In the genomic region with DNA sequence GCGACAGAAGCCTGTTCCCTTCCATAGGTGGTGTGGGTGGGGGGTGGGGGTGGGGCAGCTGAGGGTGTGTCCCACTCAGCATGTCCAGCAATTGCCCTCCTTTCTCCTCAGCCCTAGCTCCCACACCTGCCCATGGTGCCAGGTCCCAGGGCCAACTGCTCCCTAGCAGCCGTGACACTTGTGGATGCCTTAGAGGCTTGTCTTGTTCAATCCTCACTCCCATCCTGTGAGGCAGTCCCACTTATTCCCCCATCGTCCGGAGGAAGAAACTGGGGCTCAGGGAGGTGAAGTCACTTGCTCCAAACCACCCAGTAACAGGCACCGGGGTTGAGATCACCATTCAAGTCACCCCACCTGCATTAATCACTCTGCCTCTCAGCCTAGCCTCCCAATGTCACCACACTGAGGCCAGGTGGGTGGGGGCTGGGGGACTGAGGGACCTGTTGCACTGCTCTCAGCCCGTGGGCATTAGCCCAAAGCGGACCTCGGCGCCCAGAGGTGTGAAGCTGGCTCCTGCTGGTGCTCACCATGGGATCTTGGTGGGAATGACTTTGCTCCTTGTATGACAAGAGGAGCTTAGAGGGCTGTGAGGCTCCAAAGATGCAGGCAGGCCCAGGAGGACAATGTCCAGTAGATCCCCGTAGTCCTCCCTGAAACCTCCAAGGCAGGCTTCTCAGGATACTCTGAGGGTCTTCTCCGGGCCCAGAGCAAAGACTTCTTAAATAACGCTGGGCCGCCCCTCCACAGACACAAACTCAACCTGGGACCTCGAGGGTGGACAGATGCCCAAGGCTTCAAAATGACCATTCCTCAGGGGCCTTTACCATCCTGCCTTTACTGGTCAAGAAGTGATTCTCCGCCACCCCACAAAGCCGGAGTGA, we compare ENCODE assay signal across 8 cellular contexts. TPM values are rescaled to one million over a fixed set of nuclear protein-coding genes. Genes with fewer than 3 reads are reported as not detected.
DNase-seq lines count a peak whose midpoint lies in the region; ATAC-seq and TF ChIP-seq lines count a peak whose summit lies in the region.

No MANE protein-coding gene starts in this region.

- H3K79me2 ChIP-seq in mammary epithelial cell (ENCODE audit: insufficient read depth, low read length): peaks cover 22% of the 10 kb centered on the region

- dilution Hi-C loops in mammary epithelial cell (cut with HindIII; ENCODE audit: low sequenced_read_pairs): no loop called here

- H3K36me3 ChIP-seq in HUES48 (ENCODE audit: control insufficient read depth, insufficient read depth, low read length): peaks cover 35% of the 10 kb centered on the region
- no peaks in the 10 kb centered on the region for H3K36me3 ChIP-seq in mammary epithelial cell (ENCODE audit: insufficient read depth, low read length)
- H3K36me3 ChIP-seq in mesodermal cell (ENCODE audit: control insufficient read depth, insufficient read depth, low read length): peaks cover 34% of the 10 kb centered on the region

- CTCF ChIA-PET in AG04449 (lab: Yijun Ruan, JAX) (interaction anchor here (1.0 to 1.4 kb wide), 3 partner anchors 59 to 103 kb away, joined by 3 to 4 read pairs (median 4); no protein-coding TSS in a partner anchor), mammary epithelial cell (lab: Charles Lee; ENCODE audit: low non-redundant PET) (no interaction called here)

- H2AFZ ChIP-seq in mammary epithelial cell (ENCODE audit: low read depth, low read length): no peak overlapping the region

- no peak overlapping the region for H3K9ac ChIP-seq in HUES48 (ENCODE audit: low read depth, low read length)
- no peak overlapping the region for H3K9ac ChIP-seq in mammary epithelial cell (ENCODE audit: insufficient read depth, low read length)

- peak overlapping the region; percentile 91 for H3K4me2 ChIP-seq in mammary epithelial cell (ENCODE audit: insufficient read depth, low read depth, low read length)

- DNase-seq in AG04449 (ENCODE audit: low read depth, low spot score): no peak
- DNase-seq in mammary epithelial cell: no peak
- DNase-seq in H4 (ENCODE audit: low spot score): no peak
- DNase-seq in COLO829 (ENCODE audit: low spot score): no peak

- BruUV-seq in mammary epithelial cell (replicated peaks; lab: Mats Ljungman, UMichigan): no TSS peak

- in situ Hi-C loops in mammary epithelial cell (cut with MboI; ENCODE audit: low sequenced_read_pairs in 2 of 2): no loop called here

- H4K20me1 ChIP-seq in mammary epithelial cell (ENCODE audit: insufficient read depth, low read length): no peaks in the 10 kb centered on the region

- ATAC-seq in esophagus mucosa (no peak), GM21381 (IDR thresholded peaks at IDR 0.05; ENCODE audit: unreplicated experiment) (no peak)

- no peak for TF ChIP-seq CTCF in AG04449 (IDR thresholded peaks at IDR 0.05; ENCODE audit: insufficient read depth, low read length, missing control alignments)
- TF ChIP-seq CTCF in mammary epithelial cell (conservative IDR thresholded peaks at IDR 0.05 in 1 of 2, IDR thresholded peaks at IDR 0.05 in 1 of 2; ENCODE audit: extremely low read depth in 1 of 2, insufficient read depth in 1 of 2, low read depth in 1 of 2, low read length in 2 of 2): no peak

- H3K4me1 ChIP-seq in HUES48 (ENCODE audit: control insufficient read depth, insufficient read depth, low read length): peaks cover 17% of the 10 kb centered on the region
- peaks cover 18% of the 10 kb centered on the region for H3K4me1 ChIP-seq in mammary epithelial cell (ENCODE audit: insufficient read depth, low read length)
- peaks cover 4% of the 10 kb centered on the region for H3K4me1 ChIP-seq in mesodermal cell (ENCODE audit: control insufficient read depth, insufficient read depth, low read length, poor library complexity, severe bottlenecking)

- H3K4me3 ChIP-seq in AG04449 (ENCODE audit: low read depth, low read length) (peak overlapping the region; percentile 77), HUES48 (ENCODE audit: low read depth, low read length) (peak overlapping the region; percentile 78), mammary epithelial cell (replicated peaks in 1 of 3; ENCODE audit: insufficient read depth in 1 of 3, low read depth in 2 of 3, low read length in 3 of 3) (no peak overlapping the region), mesodermal cell (ENCODE audit: extremely low read depth, insufficient read depth, low read length, poor library complexity, severe bottlenecking) (peak overlapping the region; percentile 80)

- POLR2A ChIA-PET in AG04449 (lab: Yijun Ruan, JAX): interaction anchor here (1.4 kb wide), 1 partner anchor 34 kb away, joined by 3 read pairs; no protein-coding TSS in a partner anchor

- H3K27me3 ChIP-seq in HUES48 (ENCODE audit: control insufficient read depth, insufficient read depth, low read length) (no peaks in the 10 kb centered on the region), mammary epithelial cell (ENCODE audit: insufficient read depth, low read length) (no peaks in the 10 kb centered on the region)

- intact Hi-C loops in mammary epithelial cell (cut with micrococcal nuclease): no loop called here

- 98% methylated on average over 14 of the region's 16 CpGs for WGBS in mammary epithelial cell (ENCODE audit: low coverage, missing lambda C conversion rate)
- WGBS in mesodermal cell (ENCODE audit: insufficient coverage in 2 of 2), 2 experiments: 91 to 96% methylated on average over 13 to 14 of the region's 16 CpGs

- peak overlapping the region; percentile 2 for H3K27ac ChIP-seq in HUES48 (ENCODE audit: low read depth, low read length)
- no peak overlapping the region for H3K27ac ChIP-seq in mammary epithelial cell (ENCODE audit: insufficient read depth, low read depth, low read length)
- peak overlapping the region; percentile 73 for H3K27ac ChIP-seq in mesodermal cell (ENCODE audit: low read depth, low read length, severe bottlenecking)

- H3K9me3 ChIP-seq in HUES48 (ENCODE audit: control insufficient read depth, insufficient read depth, low read length) (no peaks in the 10 kb centered on the region), mammary epithelial cell (replicated peaks; ENCODE audit: insufficient read depth, low read length) (no peaks in the 10 kb centered on the region), mesodermal cell (ENCODE audit: control insufficient read depth, low read length) (no peaks in the 10 kb centered on the region)

RNA-seq across cellular contexts. Expression of gene NT5DC2, which starts 1.8 kb away (rescaled TPM):
- total RNA-seq in mammary epithelial cell: 10 to 100 TPM; 36.7 to 73.0 TPM
- 88.7 TPM for polyA plus RNA-seq in mammary epithelial cell
- 300 TPM for polyA minus RNA-seq in mammary epithelial cell
- 292 TPM for polyA plus RNA-seq in mesodermal cell (2013, experiment 1 of 2)
- 250 TPM for polyA plus RNA-seq in mesodermal cell (2013, experiment 2 of 2)
- total RNA-seq in esophagus mucosa: 55.0 TPM
- 44.5 and 46.9 TPM in 2 replicates for total RNA-seq in H4 (2014; rRNA removed; shearing (Covaris generic))

RNA-seq across cellular contexts. Expression of gene UQCC5, which starts 4.5 kb away (rescaled TPM):
- 10 to 100 TPM in 1 of 2 donors, 1 to 10 TPM in 1; 1.8 to 27.7 TPM for total RNA-seq in mammary epithelial cell
- 23.1 TPM for polyA plus RNA-seq in mammary epithelial cell
- polyA minus RNA-seq in mammary epithelial cell: 3.2 TPM
- 40.7 TPM for polyA plus RNA-seq in mesodermal cell (2013, experiment 1 of 2)
- polyA plus RNA-seq in mesodermal cell (2013, experiment 2 of 2): 32.5 TPM
- 17.6 TPM for total RNA-seq in esophagus mucosa
- 1.5 and 102 TPM in 2 replicates for total RNA-seq in H4 (2014; rRNA removed; shearing (Covaris generic))

RNA-seq across cellular contexts. Expression of gene STAB1, which starts 36.7 kb away (rescaled TPM):
- total RNA-seq in mammary epithelial cell (under 1 TPM in 1 of 2 donors, not detected in 1; 0.17 TPM), esophagus mucosa (21.2 TPM)
- polyA plus RNA-seq in mammary epithelial cell: 0.02 TPM
- polyA minus RNA-seq in mammary epithelial cell: not detected
- 14.5 TPM for polyA plus RNA-seq in mesodermal cell (2013, experiment 1 of 2)
- 8.7 TPM for polyA plus RNA-seq in mesodermal cell (2013, experiment 2 of 2)
- not detected in 2 replicates for total RNA-seq in H4 (2014; rRNA removed; shearing (Covaris generic))

Comparison
In these comparisons a context has a peak if more than half of its experiments do, and no peak if none do; other contexts are left out.
1. H3K4me3 ChIP-seq: peak in AG04449 (single experiment), HUES48 (single experiment) and mesodermal cell (single experiment); none in mammary epithelial cell (0 of 3).
2. RNA of gene STAB1, which starts 36.7 kb away (total RNA-seq): 21.2 TPM in esophagus mucosa (single experiment); 0.17 TPM in mammary epithelial cell and not detected in H4; every median in the first group is over 10 times any median in the second.